ENCODE assay signal across 8 cellular contexts in the genomic region with DNA sequence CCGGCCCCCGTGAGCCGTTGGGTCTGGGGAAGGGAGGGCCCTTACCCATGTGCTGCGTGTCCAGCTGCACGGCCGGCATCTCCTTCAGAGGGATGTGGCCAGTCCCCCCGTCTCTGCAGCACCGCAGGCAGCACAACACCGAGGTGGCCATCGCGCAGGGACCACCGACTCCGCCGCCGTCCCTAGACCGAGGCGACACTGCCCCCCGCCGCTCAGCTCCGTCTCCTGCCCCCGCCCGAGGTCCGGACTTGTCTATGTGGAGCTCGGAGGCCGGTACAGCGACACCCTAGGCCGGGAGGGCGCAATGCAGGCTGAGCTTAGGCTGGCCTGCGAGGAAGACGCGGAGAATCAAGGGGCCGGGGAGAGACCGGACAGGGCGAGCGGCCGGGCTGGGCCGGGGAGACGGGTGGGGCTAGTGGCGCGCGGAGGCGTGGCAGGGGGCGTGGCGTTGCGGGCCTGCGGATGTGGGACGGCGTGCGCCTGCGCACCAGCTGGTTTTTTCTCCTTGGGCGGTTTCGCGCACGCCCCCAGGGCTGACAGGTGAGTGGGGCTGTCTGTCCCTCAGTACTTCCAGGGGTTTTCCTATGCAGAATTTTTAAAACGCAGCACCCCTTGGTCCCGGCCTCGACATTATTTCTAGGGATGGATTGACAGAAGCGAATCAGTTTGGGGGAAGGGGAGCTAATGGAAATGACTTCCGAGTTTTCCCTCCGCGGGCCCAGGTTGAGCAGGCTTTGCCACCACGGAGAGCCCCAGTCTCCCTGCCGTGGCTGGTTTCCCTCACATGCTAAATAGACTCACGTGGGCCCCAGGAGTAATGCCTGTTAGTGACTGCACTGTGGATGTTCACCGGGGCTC. TPM values are rescaled to one million over a fixed set of nuclear protein-coding genes. Genes with fewer than 3 reads are reported as not detected.
DNase-seq lines count a peak whose midpoint lies in the region; ATAC-seq and TF ChIP-seq lines count a peak whose summit lies in the region.

SPRYD7 (minus strand) TSS at position 256 of the 858 bp plus-strand sequence; CDS start at position 151, 105 bp downstream.

- peak within 1 kb of the TSS; percentile 67 for H3K14ac ChIP-seq in IMR-90 (replicated peaks; ENCODE audit: low read depth, low read length)

- peak; percentile 33 for TF ChIP-seq RAD21 in IMR-90 (IDR thresholded peaks at IDR 0.05; ENCODE audit: low read length)

- H3K27ac ChIP-seq in IMR-90 (ENCODE audit: insufficient read depth, low read length) (peak within 1 kb of the TSS; percentile 82), OCI-LY3 (ENCODE audit: low read length) (peak within 1 kb of the TSS; percentile 27), epithelial cell of prostate (peak within 1 kb of the TSS; percentile 83)

- H3K18ac ChIP-seq in IMR-90 (ENCODE audit: low read depth, low read length) = peak within 1 kb of the TSS; percentile 31

- POLR2A ChIA-PET in IMR-90 (lab: Charles Lee; ENCODE audit: unreplicated experiment) = interaction anchor here (0.5 to 0.9 kb wide), 5 partner anchors 17 to 840 kb away, joined by 3 to 5 read pairs (median 5); partner anchors contain the start of gene TRIM13

- H4K8ac ChIP-seq in IMR-90 (ENCODE audit: low read depth in 2 of 2, low read length in 2 of 2) = peak within 1 kb of the TSS in 1 of 2 experiments; percentile 92; a peak in 1 of 4 replicates

- in situ Hi-C loops in IMR-90 (cut with MboI; ENCODE audit: low sequenced_read_pairs) = no loop called here

- CTCF ChIA-PET in IMR-90 (lab: Yijun Ruan, JAX) = interaction anchor here (0.5 to 1.5 kb wide), 10 partner anchors 11 to 684 kb away, joined by 3 to 9 read pairs (median 4); no protein-coding TSS in a partner anchor

- peak within 1 kb of the TSS; percentile 62 for H3K23ac ChIP-seq in IMR-90 (ENCODE audit: low read depth, low read length)

- peak within 1 kb of the TSS; percentile 41; the same call in 1 of the 2 replicates for H3K56ac ChIP-seq in IMR-90 (ENCODE audit: extremely low read depth, insufficient read depth, low read length)

- H4K91ac ChIP-seq in IMR-90 (ENCODE audit: insufficient read depth, low read depth, low read length) = peak within 1 kb of the TSS; percentile 88

- intact Hi-C loops in IMR-90 (cut with micrococcal nuclease) = loop anchor here (1.0 to 10.0 kb wide), 5 partner anchors 78 to 978 kb away; partner anchors contain the start of gene EBPL

- H2AK5ac ChIP-seq in IMR-90 (ENCODE audit: low read depth, low read length) = 0 out of 2 replicates have a peak within 1 kb of the TSS, but pooled peaks have one; percentile 35

- H3K36me3 ChIP-seq in IMR-90 (ENCODE audit: control insufficient read depth, insufficient read depth, low read length) (no peaks in the 10 kb centered on the region), OCI-LY3 (replicated peaks; ENCODE audit: low read depth, low read length) (no peaks in the 10 kb centered on the region)

- H3K4me2 ChIP-seq in IMR-90 (ENCODE audit: low read depth, low read length) (peak within 1 kb of the TSS; percentile 89), OCI-LY3 (ENCODE audit: low read length) (peak within 1 kb of the TSS; percentile 79)

- H3K9me3 ChIP-seq in IMR-90 (ENCODE audit: control insufficient read depth, insufficient read depth, low read length) = no peaks in the 10 kb centered on the region
- no peaks in the 10 kb centered on the region for H3K9me3 ChIP-seq in OCI-LY3 (ENCODE audit: insufficient read depth, low read length)
- no peaks in the 10 kb centered on the region for H3K9me3 ChIP-seq in mononuclear cell (ENCODE audit: low read depth, low read length)

- H2BK15ac ChIP-seq in IMR-90 (ENCODE audit: low read depth, low read length) = no peak within 1 kb of the TSS

- peak within 1 kb of the TSS; percentile 86 for H2BK5ac ChIP-seq in IMR-90 (ENCODE audit: low read depth, low read length, poor library complexity, severe bottlenecking)

- H3K9ac ChIP-seq in IMR-90 (ENCODE audit: low read depth, low read length) (peak within 1 kb of the TSS; percentile 70), OCI-LY3 (ENCODE audit: low read length) (peak within 1 kb of the TSS; percentile 75)

- BruUV-seq in IMR-90 (replicated peaks; lab: Mats Ljungman, UMichigan) = no TSS peak

- ATAC-seq in GM21529 (IDR thresholded peaks at IDR 0.05; ENCODE audit: unreplicated experiment) (peak; percentile 98), IMR-90 (ENCODE audit: low read depth) (peak; percentile 100)

- no peaks in the 10 kb centered on the region for H4K20me1 ChIP-seq in IMR-90 (ENCODE audit: insufficient read depth, low read length)
- H4K20me1 ChIP-seq in OCI-LY3 (ENCODE audit: insufficient read depth, low read length) = no peaks in the 10 kb centered on the region

- H3K4me1 ChIP-seq in IMR-90 (ENCODE audit: control insufficient read depth, insufficient read depth, low read length) (peaks cover 4% of the 10 kb centered on the region; the same call in 1 of the 2 replicates), OCI-LY3 (ENCODE audit: low read length) (peaks cover 19% of the 10 kb centered on the region), mononuclear cell (ENCODE audit: insufficient read depth, low read length) (peaks cover 22% of the 10 kb centered on the region)

- H2BK120ac ChIP-seq in IMR-90 (ENCODE audit: low read depth, low read length) = peak within 1 kb of the TSS; percentile 54; the same call in 1 of the 2 replicates

- H2AK9ac ChIP-seq in IMR-90 (replicated peaks; ENCODE audit: low read depth, low read length, poor library complexity) = peak within 1 kb of the TSS; percentile 97

- peaks cover 11 to 25% of the 10 kb centered on the region in 2 experiments for H3K79me1 ChIP-seq in IMR-90 (ENCODE audit: low read depth in 1 of 2, low read length in 2 of 2)

- dilution Hi-C loops in IMR-90 (cut with HindIII; ENCODE audit: low sequenced_read_pairs, unreplicated experiment) = no loop called here

- WGBS in IMR-90 (ENCODE audit: extremely low coverage in 2 of 2, insufficient read length in 1 of 2), 2 experiments = 0% methylated on average over 53 of the region's 65 CpGs; no CpG with 5 or more reads in 1 of the 2 experiments

- no peaks in the 10 kb centered on the region for H3K79me2 ChIP-seq in OCI-LY3 (ENCODE audit: low read length)

- peak within 1 kb of the TSS; percentile 85 for H3K4ac ChIP-seq in IMR-90 (ENCODE audit: low read depth, low read length)

- DNase-seq in DMS53 (lab: John Stamatoyannopoulos, UW) = peak; percentile 97
- DNase-seq in IMR-90 = peak; percentile 97
- peak; percentile 92 for DNase-seq in activated T-cell treated with anti-CD3 and anti-CD28 coated beads for 24 hours (ENCODE audit: low read depth)
- DNase-seq in epithelial cell of prostate (ENCODE audit: low read depth, low spot score) = peak; percentile 89
- DNase-seq in stimulated activated CD8-positive, alpha-beta memory T cell treated with anti-CD3 and anti-CD28 coated beads, Interleukin-2, amount 100 ng/mL, for 48 hours (ENCODE audit: low read depth in 2 of 2) = peak; percentile 96

- peaks cover 4% of the 10 kb centered on the region; the same call in 1 of the 2 replicates for H3K9me1 ChIP-seq in IMR-90 (ENCODE audit: insufficient read depth, low read length)

- H2BK20ac ChIP-seq in IMR-90 (ENCODE audit: low read depth, low read length) = no peak within 1 kb of the TSS

- H3K4me3 ChIP-seq in IMR-90 (ENCODE audit: insufficient read depth, low read depth, low read length) (peak within 1 kb of the TSS; percentile 74), OCI-LY3 (ENCODE audit: low read length) (peak within 1 kb of the TSS; percentile 79), mononuclear cell (ENCODE audit: low read length) (peak within 1 kb of the TSS; percentile 93)

- peak; percentile 93 for TF ChIP-seq CTCF in IMR-90 (conservative IDR thresholded peaks at IDR 0.05; ENCODE audit: low read depth, low read length)
- TF ChIP-seq CTCF in OCI-LY3 (IDR thresholded peaks at IDR 0.05; ENCODE audit: low read depth, low read length) = peak; percentile 93

- peak; percentile 61; the same call in 1 of the 2 replicates for TF ChIP-seq POLR2A in IMR-90 (IDR thresholded peaks at IDR 0.05; ENCODE audit: low read depth, low read length)

- peak within 1 kb of the TSS; percentile 24 for H4K5ac ChIP-seq in IMR-90 (ENCODE audit: low read depth, low read length)

- H3K27me3 ChIP-seq in IMR-90 (ENCODE audit: control insufficient read depth, insufficient read depth, low read length) = no peaks in the 10 kb centered on the region
- H3K27me3 ChIP-seq in OCI-LY3 (ENCODE audit: low read depth, low read length) = no peaks in the 10 kb centered on the region
- H3K27me3 ChIP-seq in mononuclear cell (ENCODE audit: insufficient read depth, low read length) = no peaks in the 10 kb centered on the region

- H2AFZ ChIP-seq in IMR-90 (replicated peaks; ENCODE audit: low read length, poor library complexity) (peak within 1 kb of the TSS; percentile 99), OCI-LY3 (ENCODE audit: low read depth, low read length) (peak within 1 kb of the TSS; percentile 64)

TF ChIP-seq in IMR-90, 13 proteins besides CTCF, POLR2A, EP300 and RAD21 (continues in another document):
- TF ChIP-seq RCOR1 (IDR thresholded peaks at IDR 0.05; ENCODE audit: insufficient replicate concordance, low read length) (no peak), FOS (IDR thresholded peaks at IDR 0.05; ENCODE audit: low read depth, low read length) (no peak), BHLHE40 (IDR thresholded peaks at IDR 0.05; ENCODE audit: low read depth, low read length) (peak; percentile 4; the same call in 1 of the 2 replicates), CEBPB (IDR thresholded peaks at IDR 0.05; ENCODE audit: low read depth, low read length) (no peak), MXI1 (IDR thresholded peaks at IDR 0.05; ENCODE audit: borderline replicate concordance, low read depth, low read length) (peak; percentile 57; the same call in 1 of the 2 replicates), MAZ (IDR thresholded peaks at IDR 0.05; ENCODE audit: borderline replicate concordance, low read depth, low read length) (peak; percentile 93), RFX5 (IDR thresholded peaks at IDR 0.05; ENCODE audit: low read depth, low read length) (no peak), USF2 (IDR thresholded peaks at IDR 0.05; ENCODE audit: low read depth, low read length) (0 out of 2 replicates have a peak, but pooled peaks have one; percentile 4), MAFK (IDR thresholded peaks at IDR 0.05; ENCODE audit: low read depth, low read length) (no peak), NFE2L2 (IDR thresholded peaks at IDR 0.05; ENCODE audit: low read depth, low read length) (no peak)

RNA-seq across cellular contexts. Expression of gene SPRYD7, which starts in this region (rescaled TPM):
- total RNA-seq in IMR-90 (2012; rRNA removed) = 5.6 and 9.7 TPM in 2 replicates
- 6.3 and 20.2 TPM in 2 replicates for polyA plus RNA-seq in IMR-90 (2012; rRNA removed)
- 3.1 and 3.9 TPM in 2 replicates for polyA plus RNA-seq in IMR-90 (2012; cell fraction: cytosol; rRNA removed)
- 1.2 and 3.3 TPM in 2 replicates for polyA plus RNA-seq in IMR-90 (2012; cell fraction: nucleus; rRNA removed; ENCODE audit: low replicate concordance)
- total RNA-seq in mononuclear cell = 2.2 TPM

Comparison
In these comparisons a context has a peak if more than half of its experiments do, and no peak if none do; other contexts are left out.
1. Peak in every context shown above with its lines: DNase-seq, ATAC-seq, H3K4me3 ChIP-seq and H3K27ac ChIP-seq.
2. H3K27ac ChIP-seq: peak in every context shown above with its lines; median percentile 83 in epithelial cell of prostate; 82 in IMR-90; 27 in OCI-LY3.